ENCODE assay signal across 32 cellular contexts in the genomic region with DNA sequence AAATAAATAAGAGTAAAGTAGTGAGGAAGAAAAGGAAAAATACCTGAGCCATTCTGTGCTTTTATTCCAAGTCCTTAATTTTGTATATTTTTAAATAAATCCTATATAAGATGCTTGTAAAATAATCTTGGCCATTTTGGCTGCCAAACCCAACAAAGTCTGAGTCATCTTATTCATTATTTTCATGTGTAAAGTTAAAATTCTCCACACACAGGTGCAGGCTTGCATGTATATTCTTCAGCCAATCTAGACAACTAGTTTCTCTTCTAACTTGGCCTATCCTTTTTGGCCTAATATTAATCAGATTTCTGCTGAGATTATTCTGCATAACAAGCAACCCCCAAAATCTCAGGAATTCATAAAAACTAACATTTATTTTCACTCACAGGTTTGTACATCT.
"Had no signal": no experiment of that assay in that cellular context is flagged by ENCODE, and none has a peak within 500 bp of the region (broad histone marks: within the 10 kb centered on the region; RNA-seq: fewer than 3 reads in every experiment).

No MANE protein-coding gene starts in this region.

- H3K27me3 Mint-ChIP-seq: activated CD8-positive, alpha-beta memory T cell treated with anti-CD3 and anti-CD28 coated beads, Interleukin-2, amount 10 ng/mL, durations not matched to agents 7 days and 5 days; activated naive CD4-positive, alpha-beta T cell treated with anti-CD3 and anti-CD28 coated beads, Interleukin-2, amount 10 ng/mL, durations not matched to agents 7 days and 5 days; activated naive CD8-positive, alpha-beta T cell; brain had no signal

- H3K27me3 ChIP-seq: cardiac muscle cell, SJCRH30 had no signal

- H3K4me1 ChIP-seq: SJCRH30 had no signal

- H3K4me3 Mint-ChIP-seq: activated CD4-positive, alpha-beta memory T cell treated with anti-CD3 and anti-CD28 coated beads, Interleukin-2, amount 10 ng/mL, durations not matched to agents 7 days and 5 days; activated CD8-positive, alpha-beta memory T cell treated with anti-CD3 and anti-CD28 coated beads, Interleukin-2, amount 10 ng/mL, durations not matched to agents 7 days and 5 days; activated naive CD4-positive, alpha-beta T cell treated with anti-CD3 and anti-CD28 coated beads, Interleukin-2, amount 10 ng/mL, durations not matched to agents 7 days and 5 days; activated naive CD8-positive, alpha-beta T cell; activated naive CD8-positive, alpha-beta T cell treated with anti-CD3 and anti-CD28 coated beads, Interleukin-2, amount 50 U/mL, for 24 hours; brain; T-helper 1 cell treated with Interleukin-12 subunit alpha and Interleukin-12 subunit beta and Interleukin-4 antibody, amounts not matched to agents 30 μg/mL and 1 μg/mL, for 36 hours; T-helper 2 cell treated with Interferon-gamma antibody and Interleukin-4, amounts not matched to agents 5 μg/mL and 100 μg/mL, for 36 hours; WTC11 had no signal

- H3K4me3 ChIP-seq: cardiac muscle cell, SJCRH30, SK-N-MC had no signal

- H3K4me2 ChIP-seq: KMS-11 had no signal

- H3K36me3 ChIP-seq: cardiac muscle cell, SJCRH30 had no signal

- H3K27ac ChIP-seq: cardiac muscle cell, KMS-11, SJCRH30, SK-N-MC had no signal

- H3K36me3 Mint-ChIP-seq: activated CD8-positive, alpha-beta memory T cell treated with anti-CD3 and anti-CD28 coated beads, Interleukin-2, amount 10 ng/mL, durations not matched to agents 7 days and 5 days; activated naive CD4-positive, alpha-beta T cell treated with anti-CD3 and anti-CD28 coated beads, Interleukin-2, amount 10 ng/mL, durations not matched to agents 7 days and 5 days; activated naive CD8-positive, alpha-beta T cell; brain; WTC11 had no signal

- ATAC-seq: activated CD4-positive, CD25-positive, alpha-beta regulatory T cell treated with anti-CD3 and anti-CD28 coated beads, Interleukin-2, amount 50 U/mL, for 24 hours; activated CD8-positive, alpha-beta memory T cell treated with anti-CD3 and anti-CD28 coated beads, Interleukin-2, amount 10 ng/mL, durations not matched to agents 7 days and 5 days; activated naive CD8-positive, alpha-beta T cell treated with anti-CD3 and anti-CD28 coated beads, Interleukin-2, amount 50 U/mL, for 24 hours; WTC11 had no signal

- DNase-seq: activated CD4-positive, alpha-beta memory T cell treated with anti-CD3 and anti-CD28 coated beads, Interleukin-2, amount 10 ng/mL, durations not matched to agents 7 days and 5 days; activated CD4-positive, alpha-beta T cell treated with anti-CD3 and anti-CD28 coated beads for 4 hours; activated CD8-positive, alpha-beta memory T cell treated with anti-CD3 and anti-CD28 coated beads for 24 hours; activated CD8-positive, alpha-beta memory T cell treated with anti-CD3 and anti-CD28 coated beads, Interleukin-2, amount 10 ng/mL, durations not matched to agents 7 days and 5 days; activated CD8-positive, alpha-beta memory T cell treated with anti-CD3 and anti-CD28 coated beads, Interleukin-2, amount 50 U/mL, for 48 hours; activated effector memory CD4-positive, alpha-beta T cell treated with Interleukin-2 at 50 U/mL for 16 hours; activated naive CD4-positive, alpha-beta T cell treated with anti-CD3 and anti-CD28 coated beads, Interleukin-2, amount 10 ng/mL, durations not matched to agents 7 days and 5 days; activated naive CD8-positive, alpha-beta T cell treated with anti-CD3 and anti-CD28 coated beads, Interleukin-2, amount 50 U/mL, for 24 hours; activated T-cell treated with anti-CD3 and anti-CD28 coated beads, Interleukin-2, amount 50 U/mL, for 48 hours; anterior cingulate cortex; NCI-H1092 treated with DMSO at 0.1 percent for 48 hours; NCI-H1417; NCI-H146; NCI-H187; NCI-H2029 treated with DMSO at 0.1 percent for 48 hours; NCI-H2107; NCI-H2171; NCI-H510A; NCI-H526; NCI-H748 treated with DMSO at 0.1 percent for 48 hours; NK-92 treated with Interleukin-12 subunit alpha and Interleukin-12 subunit beta, amount 100 ng/mL, for 24 hours; SHP77; SJCRH30 had no signal

- H3K27ac Mint-ChIP-seq: activated CD4-positive, alpha-beta memory T cell treated with anti-CD3 and anti-CD28 coated beads, Interleukin-2, amount 10 ng/mL, durations not matched to agents 7 days and 5 days; activated CD8-positive, alpha-beta memory T cell treated with anti-CD3 and anti-CD28 coated beads, Interleukin-2, amount 10 ng/mL, durations not matched to agents 7 days and 5 days; activated naive CD4-positive, alpha-beta T cell treated with anti-CD3 and anti-CD28 coated beads, Interleukin-2, amount 10 ng/mL, durations not matched to agents 7 days and 5 days; activated naive CD8-positive, alpha-beta T cell; activated naive CD8-positive, alpha-beta T cell treated with anti-CD3 and anti-CD28 coated beads, Interleukin-2, amount 50 U/mL, for 24 hours; T-helper 1 cell treated with Interleukin-12 subunit alpha and Interleukin-12 subunit beta and Interleukin-4 antibody, amounts not matched to agents 30 μg/mL and 1 μg/mL, for 36 hours; T-helper 2 cell treated with Interferon-gamma antibody and Interleukin-4, amounts not matched to agents 5 μg/mL and 100 μg/mL, for 36 hours; WTC11 had no signal

- H3K4me1 Mint-ChIP-seq: activated CD4-positive, alpha-beta memory T cell treated with anti-CD3 and anti-CD28 coated beads, Interleukin-2, amount 10 ng/mL, durations not matched to agents 7 days and 5 days; activated CD8-positive, alpha-beta memory T cell treated with anti-CD3 and anti-CD28 coated beads, Interleukin-2, amount 10 ng/mL, durations not matched to agents 7 days and 5 days; activated naive CD4-positive, alpha-beta T cell treated with anti-CD3 and anti-CD28 coated beads, Interleukin-2, amount 10 ng/mL, durations not matched to agents 7 days and 5 days; activated naive CD8-positive, alpha-beta T cell treated with anti-CD3 and anti-CD28 coated beads, Interleukin-2, amount 50 U/mL, for 24 hours; WTC11 had no signal

- H3K9me3 Mint-ChIP-seq: activated CD4-positive, alpha-beta memory T cell treated with anti-CD3 and anti-CD28 coated beads, Interleukin-2, amount 10 ng/mL, durations not matched to agents 7 days and 5 days; activated naive CD4-positive, alpha-beta T cell treated with anti-CD3 and anti-CD28 coated beads, Interleukin-2, amount 10 ng/mL, durations not matched to agents 7 days and 5 days; activated naive CD8-positive, alpha-beta T cell treated with anti-CD3 and anti-CD28 coated beads, Interleukin-2, amount 50 U/mL, for 24 hours; T-helper 1 cell treated with Interleukin-12 subunit alpha and Interleukin-12 subunit beta and Interleukin-4 antibody, amounts not matched to agents 30 μg/mL and 1 μg/mL, for 36 hours; T-helper 2 cell treated with Interferon-gamma antibody and Interleukin-4, amounts not matched to agents 5 μg/mL and 100 μg/mL, for 36 hours; WTC11 had no signal
